14 cellular contexts compared by ENCODE assay signal in the genomic region with DNA sequence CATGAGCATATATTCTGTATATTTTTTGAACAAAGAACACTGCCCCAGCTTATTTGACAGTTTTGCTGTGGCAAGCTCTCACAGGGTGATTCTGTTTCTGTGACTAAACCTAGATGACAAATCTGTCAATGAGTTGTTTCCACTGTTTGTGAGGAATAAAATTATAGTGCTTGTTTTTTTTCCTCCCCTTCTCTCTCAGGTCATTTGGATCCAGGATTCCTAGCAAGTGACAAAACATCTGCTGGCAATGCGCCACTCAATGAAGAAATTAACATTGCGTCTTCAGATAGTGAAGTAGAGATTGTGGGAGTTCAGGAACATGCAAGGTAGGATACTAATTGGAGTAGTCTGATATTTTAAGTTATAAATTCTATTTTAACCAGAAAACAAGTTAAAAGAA.
DNase-seq lines count a peak whose midpoint lies in the region; ATAC-seq, FAIRE-seq and TF ChIP-seq lines count a peak whose summit lies in the region.
"Had no signal": no experiment of that assay in that cellular context is flagged by ENCODE, and none has a peak within 500 bp of the region (broad histone marks: within the 10 kb centered on the region; RNA-seq: fewer than 3 reads in every experiment).

No MANE protein-coding gene starts in this region.

- WGBS in right cardiac atrium, result 56% methylated on average over 2 of the region's 2 CpGs

- H3K27me3 ChIP-seq in cardiac muscle cell (no peaks in the 10 kb centered on the region), right cardiac atrium (ENCODE audit: control insufficient read depth, insufficient read depth) (no peaks in the 10 kb centered on the region), astrocyte (ENCODE audit: insufficient read depth, low read length) (no peaks in the 10 kb centered on the region), uterus (no peaks in the 10 kb centered on the region)

- H3K4me1 Mint-ChIP-seq in astrocyte (ENCODE audit: low read depth, unreplicated experiment), result peaks cover 53% of the 10 kb centered on the region

- DNase-seq in cardiac muscle cell (ENCODE audit: low read depth in 1 of 2, low spot score in 1 of 2) (peak in 1 of 2 donors; percentile 58), right cardiac atrium (no peak), astrocyte (ENCODE audit: low read depth) (peak; percentile 46), iris pigment epithelial cell (ENCODE audit: low read depth) (peak; percentile 63), uterus (peak; percentile 45 to 61), hepatic stellate cell (ENCODE audit: low spot score) (no peak)
- no peak for DNase-seq in stimulated activated CD4-positive, alpha-beta T cell treated with anti-CD3 and anti-CD28 coated beads, Interleukin-2, amount 100 ng/mL, for 48 hours
- DNase-seq: activated naive CD4-positive, alpha-beta T cell treated with Interleukin-2 at 50 U/mL for 16 hours; GDM1; NCI-H1092 treated with DMSO at 0.1 percent for 48 hours; NCI-H526; SIG-M5; small intestine had no signal

- H3K27me3 Mint-ChIP-seq in astrocyte (ENCODE audit: low read depth, unreplicated experiment), result no peaks in the 10 kb centered on the region

- peaks cover 10% of the 10 kb centered on the region for H4K20me1 ChIP-seq in astrocyte (ENCODE audit: insufficient read depth, low read length)

- H3K79me2 ChIP-seq in astrocyte (ENCODE audit: insufficient read depth, low read length), result peaks cover 31% of the 10 kb centered on the region

- FAIRE-seq in astrocyte (lab: Jason Lieb, UNC), result peak; percentile 68
- FAIRE-seq: small intestine had no signal

- H3K9me3 ChIP-seq in cardiac muscle cell (ENCODE audit: low read depth) (no peaks in the 10 kb centered on the region), right cardiac atrium (ENCODE audit: control insufficient read depth, low read length) (no peaks in the 10 kb centered on the region), astrocyte (ENCODE audit: insufficient read depth, low read depth, low read length) (no peaks in the 10 kb centered on the region), uterus (no peaks in the 10 kb centered on the region)

- H2AFZ ChIP-seq in astrocyte (ENCODE audit: low read depth, low read length), result no peak overlapping the region

- H3K4me3 ChIP-seq in cardiac muscle cell (no peak overlapping the region), right cardiac atrium (ENCODE audit: low read length) (no peak overlapping the region), astrocyte (ENCODE audit: insufficient read depth, low read depth, low read length) (no peak overlapping the region), uterus (no peak overlapping the region)

- H3K27ac ChIP-seq in cardiac muscle cell, result peak overlapping the region; percentile 25
- H3K27ac ChIP-seq in right cardiac atrium (ENCODE audit: low read length), result no peak overlapping the region
- no peak overlapping the region for H3K27ac ChIP-seq in astrocyte (ENCODE audit: low read depth, low read length)
- peak overlapping the region in 1 of 2 donors; percentile 48 for H3K27ac ChIP-seq in uterus

- H3K4me1 ChIP-seq in cardiac muscle cell (ENCODE audit: low read depth) (peaks cover 7% of the 10 kb centered on the region), right cardiac atrium (ENCODE audit: control insufficient read depth, insufficient read depth, low read length) (peaks cover 4% of the 10 kb centered on the region), astrocyte (ENCODE audit: insufficient read depth, low read length) (peaks cover 25% of the 10 kb centered on the region), uterus (no peaks in the 10 kb centered on the region)

- H3K9me3 Mint-ChIP-seq in astrocyte (ENCODE audit: unreplicated experiment), result no peaks in the 10 kb centered on the region

- H3K36me3 ChIP-seq in cardiac muscle cell (peaks cover 10% of the 10 kb centered on the region), astrocyte (ENCODE audit: insufficient read depth, low read length) (peaks cover 4% of the 10 kb centered on the region), uterus (no peaks in the 10 kb centered on the region)

- peak overlapping the region; percentile 10 for H3K4me2 ChIP-seq in astrocyte (ENCODE audit: low read length)

- intact Hi-C loops in right cardiac atrium (cut with DNase I), result no loop called here
- intact Hi-C loops in uterus (cut with DNase I; ENCODE audit: low total_unique reads), result no loop called here

- no peak overlapping the region for H3K4me3 Mint-ChIP-seq in astrocyte (ENCODE audit: unreplicated experiment)

- TF ChIP-seq CTCF in cardiac muscle cell (IDR thresholded peaks at IDR 0.05; ENCODE audit: low read depth, low read length) (no peak), astrocyte (IDR thresholded peaks at IDR 0.05; ENCODE audit: insufficient read depth, low read depth, low read length) (no peak), uterus (IDR thresholded peaks at IDR 0.05) (no peak)

- H3K27ac Mint-ChIP-seq in astrocyte (ENCODE audit: unreplicated experiment), result peak overlapping the region; percentile 62

- TF ChIP-seq POLR2A in uterus (IDR thresholded peaks at IDR 0.05), result no peak

- no peak overlapping the region for H3K9ac ChIP-seq in astrocyte (ENCODE audit: low read length)

- ATAC-seq in right cardiac atrium, result no peak
- no peak for ATAC-seq in GM19452 (IDR thresholded peaks at IDR 0.05; ENCODE audit: unreplicated experiment)

- peaks cover 4% of the 10 kb centered on the region for H3K36me3 Mint-ChIP-seq in astrocyte (ENCODE audit: low read depth, unreplicated experiment)

Comparison
In these comparisons a context has a peak if more than half of its experiments do, and no peak if none do; other contexts are left out.
1. DNase-seq: peak in astrocyte (single experiment), iris pigment epithelial cell (single experiment) and uterus (2 of 2); none in right cardiac atrium (0 of 3), hepatic stellate cell (single experiment) and stimulated activated CD4-positive, alpha-beta T cell treated with anti-CD3 and anti-CD28 coated beads, Interleukin-2, amount 100 ng/mL, for 48 hours (0 of 2).